Comparison of ENCODE assay signal across 1 cellular context in genomic region chr4:4496604-4497372, GRCh38.
TF ChIP-seq lines count a peak whose summit lies in the region.

No MANE protein-coding gene starts in this region.

TF ChIP-seq in H1, 55 proteins besides CTCF, POLR2A, EP300 and RAD21:
- TF ChIP-seq ASH2L (IDR thresholded peaks at IDR 0.05; ENCODE audit: low read length) (no peak), CHD7 (IDR thresholded peaks at IDR 0.05; ENCODE audit: insufficient replicate concordance, low read length) (no peak), CTBP2 (IDR thresholded peaks at IDR 0.05; ENCODE audit: borderline replicate concordance, insufficient read depth, insufficient read length, low read length) (no peak)
TF ChIP-seq in H1: peak in this region for 0.
